ENCODE assay signal across 1 cellular context in the genomic region with DNA sequence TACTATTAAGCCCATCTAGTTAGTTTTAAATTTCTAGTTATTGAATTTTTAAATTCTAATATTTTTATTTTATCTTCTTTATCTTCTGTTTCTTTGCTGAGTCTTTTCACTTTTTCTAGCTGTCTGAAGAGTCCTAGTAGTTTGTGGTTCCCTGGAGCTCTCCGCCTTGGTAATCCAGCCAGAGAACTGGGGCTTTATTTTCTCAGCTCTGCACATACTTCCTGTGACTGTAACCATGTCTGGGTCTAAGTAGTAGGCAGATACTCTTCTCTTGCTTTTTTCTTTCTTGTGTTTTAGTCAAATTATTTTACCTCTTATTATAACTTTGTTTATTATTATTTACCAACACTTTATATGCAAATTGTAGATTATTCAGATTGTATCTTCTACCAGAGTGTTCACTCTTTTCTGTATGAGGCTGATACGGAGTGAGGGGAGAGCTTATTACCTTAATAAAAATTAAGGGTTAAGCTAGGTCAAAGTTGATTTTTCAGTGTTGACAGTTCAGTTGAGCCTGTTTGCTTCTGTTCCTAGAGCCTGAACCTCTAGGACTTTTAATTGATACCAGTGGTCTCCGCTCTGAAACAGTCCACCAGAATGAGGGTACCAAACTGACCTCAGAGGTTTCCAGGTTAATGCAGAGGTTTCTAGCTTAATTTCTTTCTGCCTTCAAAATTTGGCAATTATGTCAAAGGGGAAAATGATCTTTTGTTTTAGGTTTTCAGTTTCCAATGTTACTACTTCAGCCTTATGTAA.
TF ChIP-seq lines count a peak whose summit lies in the region.

No MANE protein-coding gene starts in this region.

TF ChIP-seq in GM12878, 131 proteins besides CTCF, POLR2A, EP300 and RAD21:
- peak; percentile 13; the same call in 1 of the 2 replicates for TF ChIP-seq MTA2 (IDR thresholded peaks at IDR 0.05; ENCODE audit: low read depth)
- no peak for TF ChIP-seq PAX8 (IDR thresholded peaks at IDR 0.05)
- TF ChIP-seq MYB (IDR thresholded peaks at IDR 0.05; ENCODE audit: borderline replicate concordance, low read depth, low read length), result no peak
- no peak for TF ChIP-seq ZSCAN29 (IDR thresholded peaks at IDR 0.05)
- no peak for TF ChIP-seq STAT3 (IDR thresholded peaks at IDR 0.05; ENCODE audit: low read depth, low read length)
- TF ChIP-seq, protein P1, sequence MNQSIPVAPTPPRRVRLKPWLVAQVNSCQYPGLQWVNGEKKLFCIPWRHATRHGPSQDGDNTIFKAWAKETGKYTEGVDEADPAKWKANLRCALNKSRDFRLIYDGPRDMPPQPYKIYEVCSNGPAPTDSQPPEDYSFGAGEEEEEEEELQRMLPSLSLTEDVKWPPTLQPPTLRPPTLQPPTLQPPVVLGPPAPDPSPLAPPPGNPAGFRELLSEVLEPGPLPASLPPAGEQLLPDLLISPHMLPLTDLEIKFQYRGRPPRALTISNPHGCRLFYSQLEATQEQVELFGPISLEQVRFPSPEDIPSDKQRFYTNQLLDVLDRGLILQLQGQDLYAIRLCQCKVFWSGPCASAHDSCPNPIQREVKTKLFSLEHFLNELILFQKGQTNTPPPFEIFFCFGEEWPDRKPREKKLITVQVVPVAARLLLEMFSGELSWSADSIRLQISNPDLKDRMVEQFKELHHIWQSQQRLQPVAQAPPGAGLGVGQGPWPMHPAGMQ (IDR thresholded peaks at IDR 0.05; ENCODE audit: borderline replicate concordance), result no peak
